In genomic region chr4:57154191-57154590, GRCh38 we compare ENCODE assay signal across 18 cellular contexts.
DNase-seq lines count a peak whose midpoint lies in the region; ATAC-seq lines count a peak whose summit lies in the region.
"Had no signal": no experiment of that assay in that cellular context is flagged by ENCODE, and none has a peak within 500 bp of the region (broad histone marks: within the 10 kb centered on the region; RNA-seq: fewer than 3 reads in every experiment).

No MANE protein-coding gene starts in this region.

- H3K36me3 ChIP-seq in SK-N-MC (ENCODE audit: insufficient read depth, low read length): no peaks in the 10 kb centered on the region
- H3K36me3 ChIP-seq: brain microvascular endothelial cell, lower lobe of right lung had no signal

- H3K9ac ChIP-seq in SK-N-MC (ENCODE audit: insufficient read length): no peak overlapping the region

- peak; percentile 21 for DNase-seq in NOMO-1 treated with DMSO at 0.1 percent for 48 hours (lab: John Stamatoyannopoulos, UW; ENCODE audit: unreplicated experiment)
- no peak for DNase-seq in NOMO-1 treated with dmso at 0.1 percent for 144 hours (lab: John Stamatoyannopoulos, UW; ENCODE audit: unreplicated experiment)
- DNase-seq in SK-N-MC (ENCODE audit: low read depth, low spot score): peak; percentile 75
- peak; percentile 88 for DNase-seq in fibroblast of gingiva (ENCODE audit: low read depth)
- DNase-seq in retina: peak; percentile 19
- no peak for DNase-seq in hippocampal formation (lab: John Stamatoyannopoulos, UW)
- DNase-seq: activated CD4-positive, alpha-beta T cell treated with anti-CD3 and anti-CD28 coated beads, Interleukin-2, amount 50 U/mL, for 48 hours; activated T-cell treated with anti-CD3 and anti-CD28 coated beads, Interleukin-2, amount 50 U/mL, for 24 hours; brain microvascular endothelial cell; CD4-positive, alpha-beta T cell; lower lobe of right lung; naive thymus-derived CD8-positive, alpha-beta T cell; NCI-H2081; NCI-H510A; stimulated activated naive CD8-positive, alpha-beta T cell treated with anti-CD3 and anti-CD28 coated beads, Interleukin-15, Interleukin-2, amounts not matched to agents 100 U/mL and 50 U/mL, for 24 hours had no signal

- peak overlapping the region; percentile 58 for H3K4me3 ChIP-seq in SK-N-MC
- H3K4me3 ChIP-seq: lower lobe of right lung had no signal

- H3K9me3 ChIP-seq in SK-N-MC (ENCODE audit: low read depth, low read length): no peaks in the 10 kb centered on the region
- H3K9me3 ChIP-seq: lower lobe of right lung had no signal

- ATAC-seq in GM21526 (IDR thresholded peaks at IDR 0.05; ENCODE audit: low FRiP score, unreplicated experiment) (no peak), GM18909 (IDR thresholded peaks at IDR 0.05; ENCODE audit: poor library complexity, unreplicated experiment) (no peak)
- ATAC-seq: lower lobe of right lung; naive thymus-derived CD8-positive, alpha-beta T cell; stimulated activated naive CD8-positive, alpha-beta T cell treated with anti-CD3 and anti-CD28 coated beads, Interleukin-15, Interleukin-2, amounts not matched to agents 100 U/mL and 50 U/mL, for 24 hours had no signal

- H3K27ac ChIP-seq in SK-N-MC: no peak overlapping the region
- H3K27ac ChIP-seq: 22Rv1, brain microvascular endothelial cell, lower lobe of right lung had no signal

Comparison
In these comparisons a context has a peak if more than half of its experiments do, and no peak if none do; other contexts are left out.
1. DNase-seq: peak in NOMO-1 treated with DMSO at 0.1 percent for 48 hours (single experiment), SK-N-MC (single experiment), fibroblast of gingiva (single experiment) and retina (single experiment); none in NOMO-1 treated with dmso at 0.1 percent for 144 hours (single experiment) and hippocampal formation (0 of 2).